ENCODE assay signal across 10 cellular contexts in the genomic region with DNA sequence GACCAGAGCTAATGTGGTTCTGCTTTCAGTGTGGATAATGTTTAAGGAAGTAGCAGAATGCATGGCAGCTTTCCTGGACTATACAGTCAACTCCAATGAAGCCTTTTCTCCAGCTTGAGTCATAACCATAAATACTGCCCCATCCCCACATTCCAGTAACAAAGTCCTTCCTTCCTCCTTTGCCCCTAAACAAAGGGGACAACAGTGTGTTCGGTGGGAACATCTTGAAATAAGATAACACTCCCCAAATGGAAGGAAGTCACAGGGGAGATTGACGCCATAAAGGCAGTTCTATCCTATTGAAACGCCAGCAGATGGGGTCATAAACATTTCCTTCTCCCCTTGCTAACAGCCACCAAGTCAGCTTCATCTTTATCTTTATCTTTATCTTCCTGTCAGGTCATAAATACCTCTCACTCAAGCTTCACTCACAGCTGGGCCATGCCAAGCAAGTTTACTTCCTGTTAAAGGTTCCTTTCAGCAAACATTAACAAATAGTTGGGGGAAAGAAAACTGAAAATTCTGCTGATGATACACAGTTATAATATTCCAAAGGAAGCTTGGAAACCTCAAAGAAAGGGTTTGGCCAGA.
A peak's percentile ranks its signal among the peaks of the same experiment; 100 is the strongest.
DNase-seq lines count a peak whose midpoint lies in the region; ATAC-seq, FAIRE-seq and TF ChIP-seq lines count a peak whose summit lies in the region.
"Had no signal": no experiment of that assay in that cellular context is flagged by ENCODE, and none has a peak within 500 bp of the region (broad histone marks: within the 10 kb centered on the region; RNA-seq: fewer than 3 reads in every experiment).

No MANE protein-coding gene starts in this region.

- no peak overlapping the region for H3K4me3 ChIP-seq in right lobe of liver
- no peak overlapping the region for H3K4me3 ChIP-seq in HepG2 (replicated peaks in 1 of 3; ENCODE audit: insufficient read depth in 1 of 3, low read depth in 2 of 3, low read length in 3 of 3)
- no peak overlapping the region for H3K4me3 ChIP-seq in body of pancreas

- intact Hi-C loops in right lobe of liver (cut with DNase I) (no loop called here), HepG2 (cut with micrococcal nuclease; ENCODE audit: unreplicated experiment) (no loop called here), body of pancreas (cut with DNase I) (no loop called here)

- H3K79me2 ChIP-seq in HepG2 (ENCODE audit: insufficient read depth, low read length): no peaks in the 10 kb centered on the region

- TF ChIP-seq RAD21 in HepG2 (CRISPR knock-in tag; IDR thresholded peaks at IDR 0.05): no peak

- TF ChIP-seq POLR2A in right lobe of liver (IDR thresholded peaks at IDR 0.05): no peak
- no peak for TF ChIP-seq POLR2A in HepG2 (IDR thresholded peaks at IDR 0.05; ENCODE audit: insufficient read depth in 1 of 2, low read depth in 2 of 2, low read length in 2 of 2)
- TF ChIP-seq POLR2A in body of pancreas (IDR thresholded peaks at IDR 0.05): no peak

- TF ChIP-seq EP300 in HepG2 (IDR thresholded peaks at IDR 0.05; ENCODE audit: low read depth in 2 of 2, low read length in 2 of 2) (no peak), HepG2 (CRISPR knock-in tag; IDR thresholded peaks at IDR 0.05; ENCODE audit: borderline replicate concordance) (no peak)

- FAIRE-seq in HepG2 (lab: Jason Lieb, UNC) (no peak), RCC 7860 (lab: Jason Lieb, UNC) (peak; percentile 94)

- TF ChIP-seq CTCF in right lobe of liver (IDR thresholded peaks at IDR 0.05) (no peak), HepG2 (CRISPR knock-in tag; IDR thresholded peaks at IDR 0.05) (no peak), body of pancreas (IDR thresholded peaks at IDR 0.05) (no peak)

- H3K36me3 ChIP-seq in right lobe of liver: no peaks in the 10 kb centered on the region
- no peaks in the 10 kb centered on the region for H3K36me3 ChIP-seq in HepG2 (replicated peaks in 1 of 2; ENCODE audit: control insufficient read depth in 1 of 2, insufficient read depth in 2 of 2, low read length in 2 of 2)
- no peaks in the 10 kb centered on the region for H3K36me3 ChIP-seq in body of pancreas (replicated peaks in 1 of 2; ENCODE audit: insufficient read depth in 1 of 2, low read depth in 2 of 2)

- CTCF ChIA-PET in HepG2 (lab: Yijun Ruan, JAX; ENCODE audit: low intra/inter-chr PET ratio, low total read pairs): no interaction called here

- H3K27me3 ChIP-seq in right lobe of liver (no peaks in the 10 kb centered on the region), HepG2 (ENCODE audit: control insufficient read depth in 1 of 2, insufficient read depth in 2 of 2, low read length in 2 of 2) (peaks cover 0 to 13% of the 10 kb centered on the region in 2 experiments; a peak in 1 of 5 replicates), body of pancreas (no peaks in the 10 kb centered on the region)

- no peak for DNase-seq in right lobe of liver
- no peak for DNase-seq in HepG2 (ENCODE audit: low spot score)
- peak; percentile 81 for DNase-seq in RCC 7860 (ENCODE audit: low spot score)
- DNase-seq in fibroblast of peridontal ligament (ENCODE audit: extremely low read depth): peak; percentile 15
- DNase-seq in body of pancreas: no peak
- DNase-seq in mesenteric fat pad (ENCODE audit: low spot score): no peak
- DNase-seq: H9, NCI-H1417 had no signal

- no peak overlapping the region for H2AFZ ChIP-seq in HepG2 (ENCODE audit: low read length)

- ATAC-seq in right lobe of liver (peak; percentile 11 to 55 (median 44)), HepG2 (no peak), HG03432 (IDR thresholded peaks at IDR 0.05; ENCODE audit: unreplicated experiment) (no peak), body of pancreas (no peak), HG02938 (IDR thresholded peaks at IDR 0.05; ENCODE audit: unreplicated experiment) (no peak)

- H4K20me1 ChIP-seq in HepG2 (ENCODE audit: insufficient read depth, low read length): no peaks in the 10 kb centered on the region

- H3K27ac ChIP-seq in right lobe of liver (no peak overlapping the region), HepG2 (ENCODE audit: extremely low read length, insufficient read depth, low read length) (no peak overlapping the region), body of pancreas (peak overlapping the region in 1 of 4 donors; percentile 42)

- H3K9ac ChIP-seq in HepG2 (ENCODE audit: insufficient read depth, low read depth, low read length): no peak overlapping the region

- H3K4me1 ChIP-seq in right lobe of liver: no peaks in the 10 kb centered on the region
- no peaks in the 10 kb centered on the region for H3K4me1 ChIP-seq in HepG2 (ENCODE audit: insufficient read depth, low read length)
- peaks cover 10% of the 10 kb centered on the region for H3K4me1 ChIP-seq in body of pancreas

- H3K4me2 ChIP-seq in HepG2 (ENCODE audit: low read depth, low read length): no peak overlapping the region

- 39% methylated on average over 3 of the region's 3 CpGs for WGBS in right lobe of liver (ENCODE audit: insufficient coverage, low coverage, low lambda C conversion rate, missing lambda C conversion rate)
- WGBS in HepG2 (ENCODE audit: low lambda C conversion rate): 21% methylated on average over 3 of the region's 3 CpGs
- 49 to 52% methylated on average over 3 of the region's 3 CpGs for WGBS in body of pancreas, 2 donors

- no peaks in the 10 kb centered on the region for H3K9me3 ChIP-seq in right lobe of liver
- H3K9me3 ChIP-seq in HepG2 (ENCODE audit: low read length): no peaks in the 10 kb centered on the region
- no peaks in the 10 kb centered on the region for H3K9me3 ChIP-seq in body of pancreas

- no TSS peak for BruUV-seq in HepG2 (replicated peaks; lab: Mats Ljungman, UMichigan)

- in situ Hi-C loops in HepG2 (cut with HindIII; ENCODE audit: extremely low pct_ligation_motif_present, low pct_unique_long_range_greater_than_20kb): no loop called here

- POLR2A ChIA-PET in HepG2 (lab: Yijun Ruan, JAX): no interaction called here

TF ChIP-seq in HepG2, 621 proteins besides CTCF, POLR2A, EP300 and RAD21 (continues in another document):
- TF ChIP-seq MTF1 (CRISPR knock-in tag; IDR thresholded peaks at IDR 0.05): no peak
- no peak for TF ChIP-seq ZNF660 (CRISPR knock-in tag; IDR thresholded peaks at IDR 0.05; ENCODE audit: borderline replicate concordance, low read depth)
- no peak for TF ChIP-seq BHLHE40 (IDR thresholded peaks at IDR 0.05; ENCODE audit: low read length)
- TF ChIP-seq GATAD2A (CRISPR knock-in tag; IDR thresholded peaks at IDR 0.05): no peak
- TF ChIP-seq ATAD3A (CRISPR knock-in tag; IDR thresholded peaks at IDR 0.05): no peak
- TF ChIP-seq, protein P1, sequence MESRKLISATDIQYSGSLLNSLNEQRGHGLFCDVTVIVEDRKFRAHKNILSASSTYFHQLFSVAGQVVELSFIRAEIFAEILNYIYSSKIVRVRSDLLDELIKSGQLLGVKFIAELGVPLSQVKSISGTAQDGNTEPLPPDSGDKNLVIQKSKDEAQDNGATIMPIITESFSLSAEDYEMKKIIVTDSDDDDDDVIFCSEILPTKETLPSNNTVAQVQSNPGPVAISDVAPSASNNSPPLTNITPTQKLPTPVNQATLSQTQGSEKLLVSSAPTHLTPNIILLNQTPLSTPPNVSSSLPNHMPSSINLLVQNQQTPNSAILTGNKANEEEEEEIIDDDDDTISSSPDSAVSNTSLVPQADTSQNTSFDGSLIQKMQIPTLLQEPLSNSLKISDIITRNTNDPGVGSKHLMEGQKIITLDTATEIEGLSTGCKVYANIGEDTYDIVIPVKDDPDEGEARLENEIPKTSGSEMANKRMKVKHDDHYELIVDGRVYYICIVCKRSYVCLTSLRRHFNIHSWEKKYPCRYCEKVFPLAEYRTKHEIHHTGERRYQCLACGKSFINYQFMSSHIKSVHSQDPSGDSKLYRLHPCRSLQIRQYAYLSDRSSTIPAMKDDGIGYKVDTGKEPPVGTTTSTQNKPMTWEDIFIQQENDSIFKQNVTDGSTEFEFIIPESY (CRISPR knock-in tag; IDR thresholded peaks at IDR 0.05): no peak
- no peak for TF ChIP-seq ATF7 (IDR thresholded peaks at IDR 0.05)
- TF ChIP-seq ATF7 (CRISPR knock-in tag; IDR thresholded peaks at IDR 0.05): no peak
- no peak for TF ChIP-seq ZNF432 (CRISPR knock-in tag; IDR thresholded peaks at IDR 0.05; ENCODE audit: borderline replicate concordance)
- TF ChIP-seq, protein P2, sequence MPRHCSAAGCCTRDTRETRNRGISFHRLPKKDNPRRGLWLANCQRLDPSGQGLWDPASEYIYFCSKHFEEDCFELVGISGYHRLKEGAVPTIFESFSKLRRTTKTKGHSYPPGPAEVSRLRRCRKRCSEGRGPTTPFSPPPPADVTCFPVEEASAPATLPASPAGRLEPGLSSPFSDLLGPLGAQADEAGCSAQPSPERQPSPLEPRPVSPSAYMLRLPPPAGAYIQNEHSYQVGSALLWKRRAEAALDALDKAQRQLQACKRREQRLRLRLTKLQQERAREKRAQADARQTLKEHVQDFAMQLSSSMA (CRISPR knock-in tag; IDR thresholded peaks at IDR 0.05): no peak
- no peak for TF ChIP-seq AGO1 (IDR thresholded peaks at IDR 0.05; ENCODE audit: low read depth, low read length, poor library complexity, severe bottlenecking)
- TF ChIP-seq ZSCAN12 (CRISPR knock-in tag; IDR thresholded peaks at IDR 0.05): no peak

Comparison
In these comparisons a context has a peak if more than half of its experiments do, and no peak if none do; other contexts are left out.
1. ATAC-seq: peak in right lobe of liver (4 of 4); none in HepG2 (single experiment), HG03432 (single experiment), body of pancreas (single experiment) and HG02938 (single experiment).
2. DNase-seq: peak in RCC 7860 (single experiment) and fibroblast of peridontal ligament (single experiment); none in right lobe of liver (0 of 3), HepG2 (single experiment), body of pancreas (0 of 4) and mesenteric fat pad (single experiment).